Comparison of ENCODE assay signal across 8 cellular contexts in the genomic region with DNA sequence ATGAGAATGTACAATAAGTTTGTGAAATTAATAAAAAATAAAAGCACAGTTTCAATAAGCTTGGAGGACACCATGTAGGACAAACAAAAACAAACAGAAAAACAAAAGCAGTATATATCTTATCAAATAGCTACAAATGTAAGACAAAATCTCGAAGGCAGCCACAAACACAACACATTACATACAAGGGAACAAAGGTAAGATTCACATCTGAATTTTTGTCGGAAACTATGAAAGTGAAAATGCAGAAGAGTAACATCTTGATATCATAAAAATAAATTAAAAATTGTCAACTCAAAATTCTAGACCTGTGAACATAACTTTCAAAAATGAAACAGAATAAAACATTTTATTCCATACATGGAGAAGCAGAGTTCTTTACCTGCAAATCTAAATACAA.
"Had no signal": no experiment of that assay in that cellular context is flagged by ENCODE, and none has a peak within 500 bp of the region (broad histone marks: within the 10 kb centered on the region; RNA-seq: fewer than 3 reads in every experiment).

No MANE protein-coding gene starts in this region.

- H2AFZ ChIP-seq: GM23248, GM23338 had no signal

- H3K27ac ChIP-seq: GM23248 had no signal

- DNase-seq: GM23248, GOT3, H7, H9, HCEC 1CT, HFFc6 had no signal

- H3K4me1 ChIP-seq: HAP-1 had no signal

- H3K4me3 ChIP-seq: GM23248, GM23338, HAP-1 had no signal

- H3K36me3 ChIP-seq: HAP-1 had no signal

- H3K9me3 ChIP-seq: HAP-1 had no signal

- H3K4me2 ChIP-seq: GM23338 had no signal
